10 cellular contexts compared by ENCODE assay signal in the genomic region with DNA sequence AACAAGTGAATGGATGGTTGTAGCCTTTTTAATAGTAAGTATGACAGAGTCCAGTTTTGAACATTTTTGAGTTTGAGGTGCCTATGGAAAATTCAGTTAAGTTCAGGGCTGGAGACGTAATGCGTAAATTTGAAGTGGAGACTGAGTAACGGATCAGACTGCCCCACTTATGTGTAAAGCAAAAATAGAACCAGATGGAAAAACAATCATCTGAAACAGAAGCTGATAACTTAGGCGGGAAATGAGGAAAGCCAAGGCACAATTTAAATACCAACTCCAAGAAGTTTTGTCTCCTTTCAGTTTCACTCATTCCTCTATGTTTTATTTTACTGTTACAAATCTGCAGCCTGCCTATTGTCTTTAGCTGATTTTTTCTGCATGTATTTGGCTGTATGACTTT. TPM values are rescaled to one million over a fixed set of nuclear protein-coding genes. Genes with fewer than 3 reads are reported as not detected.
A peak's percentile ranks its signal among the peaks of the same experiment; 100 is the strongest.
DNase-seq lines count a peak whose midpoint lies in the region; ATAC-seq, FAIRE-seq and TF ChIP-seq lines count a peak whose summit lies in the region.
"Had no signal": no experiment of that assay in that cellular context is flagged by ENCODE, and none has a peak within 500 bp of the region (broad histone marks: within the 10 kb centered on the region; RNA-seq: fewer than 3 reads in every experiment).

No MANE protein-coding gene starts in this region.

- peaks cover 12% of the 10 kb centered on the region for H3K36me3 Mint-ChIP-seq in Calu3 (ENCODE audit: insufficient read depth, unreplicated experiment)

- no peak overlapping the region for H3K27ac Mint-ChIP-seq in Calu3 (ENCODE audit: unreplicated experiment)

- H2AFZ ChIP-seq in fibroblast of lung (ENCODE audit: low read length): no peak overlapping the region
- no peak overlapping the region for H2AFZ ChIP-seq in parathyroid adenoma

- H3K4me3 ChIP-seq in SJCRH30 (peak overlapping the region; percentile 87), fibroblast of lung (replicated peaks in 1 of 4; ENCODE audit: control extremely low read depth in 1 of 4, insufficient read depth in 1 of 4, low read depth in 3 of 4, low read length in 4 of 4) (peak overlapping the region; percentile 82 to 89 (median 86)), parathyroid adenoma (ENCODE audit: low read depth, low read length) (peak overlapping the region; percentile 63)

- no peaks in the 10 kb centered on the region for H3K9me3 Mint-ChIP-seq in Calu3 (ENCODE audit: low read depth, unreplicated experiment)

- no peaks in the 10 kb centered on the region for H3K9me3 ChIP-seq in SJCRH30 (replicated peaks)
- no peaks in the 10 kb centered on the region for H3K9me3 ChIP-seq in fibroblast of lung (ENCODE audit: control insufficient read depth, insufficient read depth, low read depth, low read length)
- no peaks in the 10 kb centered on the region for H3K9me3 ChIP-seq in parathyroid adenoma (ENCODE audit: control insufficient read depth, low read length)
- H3K9me3 ChIP-seq: Peyer's patch, right lobe of liver had no signal

- no peak for DNase-seq in Calu3
- no peak for DNase-seq in SJCRH30
- DNase-seq in fibroblast of lung (ENCODE audit: low read depth in 2 of 2): peak in 1 of 2 donors; percentile 14
- no peak for DNase-seq in NOMO-1 (lab: John Stamatoyannopoulos, UW; ENCODE audit: unreplicated experiment in 2 of 2)
- no peak for DNase-seq in D721Med (ENCODE audit: insufficient read length, low spot score)
- DNase-seq: Peyer's patch, right lobe of liver had no signal

- H3K27me3 ChIP-seq in SJCRH30 (no peaks in the 10 kb centered on the region), fibroblast of lung (ENCODE audit: control insufficient read depth, insufficient read depth, low read length) (peaks cover 3% of the 10 kb centered on the region), parathyroid adenoma (ENCODE audit: control insufficient read depth, insufficient read depth, low read length) (no peaks in the 10 kb centered on the region)
- H3K27me3 ChIP-seq: Peyer's patch, right lobe of liver had no signal

- no peak for TF ChIP-seq CTCF in Calu3 (IDR thresholded peaks at IDR 0.05; ENCODE audit: unreplicated experiment)
- no peak for TF ChIP-seq CTCF in fibroblast of lung (conservative IDR thresholded peaks at IDR 0.05 in 1 of 2, IDR thresholded peaks at IDR 0.05 in 1 of 2; ENCODE audit: low read depth in 1 of 2, low read length in 2 of 2)
- TF ChIP-seq CTCF in parathyroid adenoma (IDR thresholded peaks at IDR 0.05): no peak
- TF ChIP-seq CTCF in D721Med (IDR thresholded peaks at IDR 0.05; ENCODE audit: insufficient read depth, missing control alignments): no peak

- peaks cover 12% of the 10 kb centered on the region for H3K27me3 Mint-ChIP-seq in Calu3 (ENCODE audit: unreplicated experiment)

- H3K36me3 ChIP-seq in SJCRH30 (peaks cover 16% of the 10 kb centered on the region), fibroblast of lung (ENCODE audit: control insufficient read depth, insufficient read depth, low read length) (peaks cover 1% of the 10 kb centered on the region), parathyroid adenoma (ENCODE audit: control insufficient read depth, insufficient read depth, low read length) (no peaks in the 10 kb centered on the region)
- H3K36me3 ChIP-seq: Peyer's patch, right lobe of liver had no signal

- no peak for FAIRE-seq in D721Med (lab: Jason Lieb, UNC)

- H3K27ac ChIP-seq in SJCRH30 (no peak overlapping the region; the same call in 1 of the 2 replicates), fibroblast of lung (ENCODE audit: insufficient read depth, low read length) (no peak overlapping the region), parathyroid adenoma (no peak overlapping the region)
- H3K27ac ChIP-seq: right lobe of liver had no signal

- H3K4me1 Mint-ChIP-seq in Calu3 (ENCODE audit: low read depth, unreplicated experiment): peaks cover 18% of the 10 kb centered on the region

- H3K4me3 Mint-ChIP-seq in Calu3 (ENCODE audit: low read depth, unreplicated experiment): peak overlapping the region; percentile 75

- H3K9ac ChIP-seq in fibroblast of lung (ENCODE audit: insufficient read depth, low read length): no peak overlapping the region
- no peak overlapping the region for H3K9ac ChIP-seq in parathyroid adenoma

- H3K4me2 ChIP-seq in fibroblast of lung (ENCODE audit: extremely low read depth, insufficient read depth, low read length): peak overlapping the region; percentile 89
- peak overlapping the region; percentile 80 for H3K4me2 ChIP-seq in parathyroid adenoma (ENCODE audit: low read length)

- ATAC-seq in GM21381 (IDR thresholded peaks at IDR 0.05; ENCODE audit: unreplicated experiment) (no peak), GM21360 (IDR thresholded peaks at IDR 0.05; ENCODE audit: unreplicated experiment) (no peak)

- no peaks in the 10 kb centered on the region for H4K20me1 ChIP-seq in fibroblast of lung (ENCODE audit: control insufficient read depth, extremely low read depth, insufficient read depth, low read length)

- intact Hi-C loops in Calu3 (cut with micrococcal nuclease; ENCODE audit: unreplicated experiment): no loop called here

- peaks cover 8% of the 10 kb centered on the region; the same call in 1 of the 2 replicates for H3K4me1 ChIP-seq in SJCRH30
- peaks cover 2% of the 10 kb centered on the region for H3K4me1 ChIP-seq in fibroblast of lung (ENCODE audit: control insufficient read depth, extremely low read depth, insufficient read depth, low read length)
- peaks cover 6% of the 10 kb centered on the region for H3K4me1 ChIP-seq in parathyroid adenoma

- CTCF ChIA-PET in Calu3 (lab: Charles Lee): no interaction called here

- no TSS peak for BruUV-seq in Calu3 (replicated peaks; lab: Mats Ljungman, UMichigan)

- peaks cover 44% of the 10 kb centered on the region for H3K79me2 ChIP-seq in fibroblast of lung (ENCODE audit: control insufficient read depth, insufficient read depth, low read length)
- peaks cover 4% of the 10 kb centered on the region for H3K79me2 ChIP-seq in parathyroid adenoma

RNA-seq across cellular contexts. Expression of a gene that starts 1.2 kb away (rescaled TPM):
- total RNA-seq in Calu3 (2022) (10.4 and 11.8 TPM in 2 replicates), fibroblast of lung (24.9 and 45.9 TPM in 2 replicates)
- 40.4 and 43.3 TPM in 2 replicates for total RNA-seq in SJCRH30 (2014; rRNA removed; shearing (Covaris generic))
- 55.3 and 72.2 TPM in 2 replicates for polyA plus RNA-seq in fibroblast of lung
- polyA plus RNA-seq in fibroblast of lung (2012): 44.9 and 53.3 TPM in 2 replicates
- polyA minus RNA-seq in fibroblast of lung (ENCODE audit: low replicate concordance): 9.6 and 10.5 TPM in 2 replicates

RNA-seq across cellular contexts. Expression of a gene that starts 14.2 kb away (rescaled TPM):
- total RNA-seq in Calu3 (2022): not detected in 2 replicates
- total RNA-seq in SJCRH30 (2014; rRNA removed; shearing (Covaris generic)): not detected in 2 replicates
- total RNA-seq in fibroblast of lung: 17.7 and 20.5 TPM in 2 replicates
- polyA plus RNA-seq in fibroblast of lung: 7.2 and 11.5 TPM in 2 replicates
- polyA plus RNA-seq in fibroblast of lung (2012): 4.8 and 9.7 TPM in 2 replicates
- polyA minus RNA-seq in fibroblast of lung (ENCODE audit: low replicate concordance): 8.2 and 14.3 TPM in 2 replicates

RNA-seq across cellular contexts. Expression of a gene that starts 16.7 kb away (rescaled TPM):
- 0.15 TPM in 1 of 2 replicates, not detected in the other for total RNA-seq in Calu3 (2022)
- total RNA-seq in SJCRH30 (2014; rRNA removed; shearing (Covaris generic)): 0.10 and 0.16 TPM in 2 replicates
- total RNA-seq in fibroblast of lung: 0.51 and 0.83 TPM in 2 replicates
- polyA plus RNA-seq in fibroblast of lung: 0.17 and 0.27 TPM in 2 replicates
- polyA plus RNA-seq in fibroblast of lung (2012): 0.12 and 0.23 TPM in 2 replicates
- polyA minus RNA-seq in fibroblast of lung (ENCODE audit: low replicate concordance): not detected in 2 replicates

Comparison
In these comparisons a context has a peak if more than half of its experiments do, and no peak if none do; other contexts are left out.
1. RNA of a gene that starts 14.2 kb away (total RNA-seq): 17.7 to 20.5 TPM in fibroblast of lung; not detected in Calu3 and not detected in SJCRH30; every median in the first group is over 10 times any median in the second.
2. Peak in every context shown above with its lines, with median percentiles within 50 percentile points of each other: H3K4me3 ChIP-seq.